ENCODE assay signal across 1 cellular context in the genomic region with DNA sequence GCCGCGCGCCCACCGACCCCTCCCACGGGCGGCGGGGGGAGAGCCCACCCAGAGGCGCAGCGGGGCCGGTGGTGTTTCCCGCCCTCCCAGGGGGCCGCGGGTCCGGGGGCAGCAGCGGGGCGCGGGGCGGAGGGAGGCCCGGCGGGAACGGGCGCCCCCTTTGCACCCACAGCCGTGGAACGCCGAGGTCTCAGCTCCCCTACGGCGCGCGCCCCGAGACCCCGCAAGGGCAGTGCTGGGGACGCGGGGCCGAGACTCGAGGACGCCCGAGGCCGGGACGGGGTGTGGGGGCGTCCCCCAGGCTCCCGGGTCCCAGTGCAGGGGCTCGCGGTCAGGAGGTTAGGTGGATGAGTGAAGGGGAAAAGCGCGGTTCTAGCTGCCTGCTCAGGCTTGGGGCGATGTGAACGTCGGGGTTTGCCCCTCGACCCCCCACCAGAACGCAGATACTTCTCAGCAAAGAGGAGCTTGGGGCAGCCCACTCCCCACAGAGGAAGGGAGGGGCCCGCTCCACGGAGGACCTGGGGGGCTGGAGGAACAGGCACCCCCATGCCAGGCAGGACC.
TF ChIP-seq lines count a peak whose summit lies in the region.

No MANE protein-coding gene starts in this region.

TF ChIP-seq in WTC11, 78 proteins besides CTCF, POLR2A, EP300 and RAD21 (continued from another document):
- TF ChIP-seq ESRRA (CRISPR knock-in tag; IDR thresholded peaks at IDR 0.05; ENCODE audit: borderline replicate concordance) (no peak), IRF2 (CRISPR knock-in tag; IDR thresholded peaks at IDR 0.05; ENCODE audit: borderline replicate concordance, low read depth) (no peak), ZNF423 (CRISPR knock-in tag; IDR thresholded peaks at IDR 0.05) (no peak), SMAD3 (CRISPR knock-in tag; IDR thresholded peaks at IDR 0.05; ENCODE audit: borderline replicate concordance) (no peak), FOXJ3 (CRISPR knock-in tag; IDR thresholded peaks at IDR 0.05; ENCODE audit: borderline replicate concordance) (no peak), FOXP1 (CRISPR knock-in tag; IDR thresholded peaks at IDR 0.05; ENCODE audit: borderline replicate concordance) (no peak), ZBTB21 (CRISPR knock-in tag; IDR thresholded peaks at IDR 0.05; ENCODE audit: borderline replicate concordance) (no peak), HMGA2 (CRISPR knock-in tag; IDR thresholded peaks at IDR 0.05) (no peak), SMAD4 (CRISPR knock-in tag; IDR thresholded peaks at IDR 0.05) (no peak)
- TF ChIP-seq, protein P1, sequence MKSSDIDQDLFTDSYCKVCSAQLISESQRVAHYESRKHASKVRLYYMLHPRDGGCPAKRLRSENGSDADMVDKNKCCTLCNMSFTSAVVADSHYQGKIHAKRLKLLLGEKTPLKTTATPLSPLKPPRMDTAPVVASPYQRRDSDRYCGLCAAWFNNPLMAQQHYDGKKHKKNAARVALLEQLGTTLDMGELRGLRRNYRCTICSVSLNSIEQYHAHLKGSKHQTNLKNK (CRISPR knock-in tag; IDR thresholded peaks at IDR 0.05), result no peak
- TF ChIP-seq, protein P2, sequence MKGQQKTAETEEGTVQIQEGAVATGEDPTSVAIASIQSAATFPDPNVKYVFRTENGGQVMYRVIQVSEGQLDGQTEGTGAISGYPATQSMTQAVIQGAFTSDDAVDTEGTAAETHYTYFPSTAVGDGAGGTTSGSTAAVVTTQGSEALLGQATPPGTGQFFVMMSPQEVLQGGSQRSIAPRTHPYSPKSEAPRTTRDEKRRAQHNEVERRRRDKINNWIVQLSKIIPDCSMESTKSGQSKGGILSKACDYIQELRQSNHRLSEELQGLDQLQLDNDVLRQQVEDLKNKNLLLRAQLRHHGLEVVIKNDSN (CRISPR knock-in tag; IDR thresholded peaks at IDR 0.05), result no peak
- TF ChIP-seq, protein P3, sequence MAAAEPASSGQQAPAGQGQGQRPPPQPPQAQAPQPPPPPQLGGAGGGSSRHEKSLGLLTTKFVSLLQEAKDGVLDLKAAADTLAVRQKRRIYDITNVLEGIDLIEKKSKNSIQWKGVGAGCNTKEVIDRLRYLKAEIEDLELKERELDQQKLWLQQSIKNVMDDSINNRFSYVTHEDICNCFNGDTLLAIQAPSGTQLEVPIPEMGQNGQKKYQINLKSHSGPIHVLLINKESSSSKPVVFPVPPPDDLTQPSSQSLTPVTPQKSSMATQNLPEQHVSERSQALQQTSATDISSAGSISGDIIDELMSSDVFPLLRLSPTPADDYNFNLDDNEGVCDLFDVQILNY (CRISPR knock-in tag; IDR thresholded peaks at IDR 0.05), result no peak
- TF ChIP-seq, protein P4, sequence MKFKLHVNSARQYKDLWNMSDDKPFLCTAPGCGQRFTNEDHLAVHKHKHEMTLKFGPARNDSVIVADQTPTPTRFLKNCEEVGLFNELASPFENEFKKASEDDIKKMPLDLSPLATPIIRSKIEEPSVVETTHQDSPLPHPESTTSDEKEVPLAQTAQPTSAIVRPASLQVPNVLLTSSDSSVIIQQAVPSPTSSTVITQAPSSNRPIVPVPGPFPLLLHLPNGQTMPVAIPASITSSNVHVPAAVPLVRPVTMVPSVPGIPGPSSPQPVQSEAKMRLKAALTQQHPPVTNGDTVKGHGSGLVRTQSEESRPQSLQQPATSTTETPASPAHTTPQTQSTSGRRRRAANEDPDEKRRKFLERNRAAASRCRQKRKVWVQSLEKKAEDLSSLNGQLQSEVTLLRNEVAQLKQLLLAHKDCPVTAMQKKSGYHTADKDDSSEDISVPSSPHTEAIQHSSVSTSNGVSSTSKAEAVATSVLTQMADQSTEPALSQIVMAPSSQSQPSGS (CRISPR knock-in tag; IDR thresholded peaks at IDR 0.05; ENCODE audit: borderline replicate concordance, low read depth), result no peak
- TF ChIP-seq, protein P5, sequence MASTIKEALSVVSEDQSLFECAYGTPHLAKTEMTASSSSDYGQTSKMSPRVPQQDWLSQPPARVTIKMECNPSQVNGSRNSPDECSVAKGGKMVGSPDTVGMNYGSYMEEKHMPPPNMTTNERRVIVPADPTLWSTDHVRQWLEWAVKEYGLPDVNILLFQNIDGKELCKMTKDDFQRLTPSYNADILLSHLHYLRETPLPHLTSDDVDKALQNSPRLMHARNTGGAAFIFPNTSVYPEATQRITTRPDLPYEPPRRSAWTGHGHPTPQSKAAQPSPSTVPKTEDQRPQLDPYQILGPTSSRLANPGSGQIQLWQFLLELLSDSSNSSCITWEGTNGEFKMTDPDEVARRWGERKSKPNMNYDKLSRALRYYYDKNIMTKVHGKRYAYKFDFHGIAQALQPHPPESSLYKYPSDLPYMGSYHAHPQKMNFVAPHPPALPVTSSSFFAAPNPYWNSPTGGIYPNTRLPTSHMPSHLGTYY (CRISPR knock-in tag; IDR thresholded peaks at IDR 0.05), result no peak
